8 cellular contexts compared by ENCODE assay signal in the genomic region with DNA sequence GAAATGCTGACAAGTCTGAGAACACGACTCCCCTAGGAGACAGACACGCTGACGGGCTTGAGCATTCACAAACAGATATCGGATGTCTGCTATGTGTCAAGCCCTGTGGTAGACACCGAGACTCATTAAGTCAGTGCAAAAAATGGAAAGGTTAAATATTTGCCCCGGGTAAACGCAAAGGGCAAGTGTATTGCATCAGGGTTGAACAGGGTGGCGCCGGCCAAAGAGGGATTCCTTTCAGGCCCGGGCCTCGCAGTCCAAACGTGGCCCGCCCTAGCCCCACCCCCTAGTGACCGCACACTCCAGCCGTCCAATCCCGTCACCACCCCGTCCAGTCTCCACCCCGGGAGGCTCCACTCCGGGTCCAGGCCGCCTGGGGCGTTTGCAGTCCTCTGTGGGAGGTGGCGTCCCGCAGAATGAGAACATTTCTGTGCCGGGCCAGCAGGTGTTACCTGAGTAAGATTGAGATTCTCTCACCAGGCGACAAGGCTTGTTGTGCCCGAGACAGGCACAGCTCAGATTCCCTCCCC. TPM values are rescaled to one million over a fixed set of nuclear protein-coding genes. Genes with fewer than 3 reads are reported as not detected.
DNase-seq lines count a peak whose midpoint lies in the region; ATAC-seq and TF ChIP-seq lines count a peak whose summit lies in the region.

No MANE protein-coding gene starts in this region.

- DNase-seq in AG08395 (ENCODE audit: low spot score) (peak; percentile 99), NCI-H2227 treated with DMSO at 0.1 percent for 48 hours (lab: John Stamatoyannopoulos, UW) (peak; percentile 76), cerebellar cortex (ENCODE audit: low spot score) (peak; percentile 97), kidney epithelial cell (ENCODE audit: low read depth) (peak; percentile 69)
- peak; percentile 88 for DNase-seq in stimulated activated CD4-positive, alpha-beta T cell treated with anti-CD3 and anti-CD28 coated beads, Interleukin-15, amount 100 ng/mL, for 24 hours

- H3K36me3 ChIP-seq in kidney epithelial cell (ENCODE audit: control insufficient read depth, insufficient read depth, low read length) = no peaks in the 10 kb centered on the region

- peak overlapping the region; percentile 38 for H3K4me3 ChIP-seq in kidney epithelial cell (ENCODE audit: low read depth, low read length)

- in situ Hi-C loops in GM18951 (cut with MboI; ENCODE audit: low sequenced_read_pairs, unreplicated experiment) = no loop called here

- TF ChIP-seq CTCF in kidney epithelial cell (IDR thresholded peaks at IDR 0.05; ENCODE audit: insufficient read depth, low read length, poor library complexity, severe bottlenecking) = no peak

- peak; percentile 53 for TF ChIP-seq POLR2A in GM18951 (IDR thresholded peaks at IDR 0.05; ENCODE audit: extremely low read depth, insufficient read depth, insufficient read length)

- no peaks in the 10 kb centered on the region for H3K27me3 ChIP-seq in kidney epithelial cell (ENCODE audit: control insufficient read depth, insufficient read depth, low read length)

- peak; percentile 88 for ATAC-seq in HG03139 (IDR thresholded peaks at IDR 0.05; ENCODE audit: unreplicated experiment)
- ATAC-seq in activated CD4-positive, CD25-positive, alpha-beta regulatory T cell treated with anti-CD3 and anti-CD28 coated beads, Interleukin-2, amount 50 U/mL, for 24 hours = peak; percentile 84 to 89

RNA-seq across cellular contexts. Expression of a gene that starts 16.3 kb away (rescaled TPM):
- total RNA-seq in kidney epithelial cell = 103 and 120 TPM in 2 replicates

RNA-seq across cellular contexts. Expression of a gene that starts 20.0 kb away (rescaled TPM):
- total RNA-seq in kidney epithelial cell = 0.48 and 0.54 TPM in 2 replicates

RNA-seq across cellular contexts. Expression of a gene that starts 43.6 kb away (rescaled TPM):
- total RNA-seq in kidney epithelial cell = not detected in 2 replicates

RNA-seq across cellular contexts. Expression of a gene that starts 58.4 kb away (rescaled TPM):
- total RNA-seq in kidney epithelial cell = not detected in 2 replicates

Comparison
In these comparisons a context has a peak if more than half of its experiments do, and no peak if none do; other contexts are left out.
1. Peak in every context shown above with its lines: DNase-seq, ATAC-seq and H3K4me3 ChIP-seq.